8 cellular contexts compared by ENCODE assay signal in genomic region chr6:136921936-136922679, GRCh38. TPM values are rescaled to one million over a fixed set of nuclear protein-coding genes. Genes with fewer than 3 reads are reported as not detected.
DNase-seq lines count a peak whose midpoint lies in the region; ATAC-seq and TF ChIP-seq lines count a peak whose summit lies in the region.

A gene with protein sequence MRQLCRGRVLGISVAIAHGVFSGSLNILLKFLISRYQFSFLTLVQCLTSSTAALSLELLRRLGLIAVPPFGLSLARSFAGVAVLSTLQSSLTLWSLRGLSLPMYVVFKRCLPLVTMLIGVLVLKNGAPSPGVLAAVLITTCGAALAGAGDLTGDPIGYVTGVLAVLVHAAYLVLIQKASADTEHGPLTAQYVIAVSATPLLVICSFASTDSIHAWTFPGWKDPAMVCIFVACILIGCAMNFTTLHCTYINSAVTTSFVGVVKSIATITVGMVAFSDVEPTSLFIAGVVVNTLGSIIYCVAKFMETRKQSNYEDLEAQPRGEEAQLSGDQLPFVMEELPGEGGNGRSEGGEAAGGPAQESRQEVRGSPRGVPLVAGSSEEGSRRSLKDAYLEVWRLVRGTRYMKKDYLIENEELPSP (plus strand): TSS chr6:136922301. CDS start chr6:136922429, 128 bp downstream.

- H3K36me3 ChIP-seq in SK-N-MC (ENCODE audit: insufficient read depth, low read length) (no peaks in the 10 kb centered on the region), transverse colon (no peaks in the 10 kb centered on the region)

- in situ Hi-C loops in ACHN (cut with HindIII; ENCODE audit: low pct_ligation_motif_present, low pct_unique_long_range_greater_than_20kb, low sequenced_read_pairs): no loop called here
- in situ Hi-C loops in transverse colon (cut with MboI; ENCODE audit: low pct_ligation_motif_present in 1 of 4, low pct_unique_long_range_greater_than_20kb in 1 of 4, low sequenced_read_pairs in 3 of 4): no loop called here

- H3K9ac ChIP-seq in SK-N-MC (ENCODE audit: insufficient read length): no peak within 1 kb of the TSS

- 3% methylated on average over 58 of the region's 86 CpGs; no CpG with 5 or more reads in 1 of the 2 donors for WGBS in transverse colon (ENCODE audit: low coverage in 1 of 2), 2 donors

- ATAC-seq in GM18867 (IDR thresholded peaks at IDR 0.05; ENCODE audit: unreplicated experiment): peak; percentile 23

- no peak within 1 kb of the TSS for H3K27ac ChIP-seq in SK-N-MC
- no peak within 1 kb of the TSS for H3K27ac ChIP-seq in dorsolateral prefrontal cortex
- H3K27ac ChIP-seq in transverse colon: no peak within 1 kb of the TSS

- H3K4me1 ChIP-seq in transverse colon: peaks cover 15 to 34% (median 30%) of the 10 kb centered on the region in 4 donors

- H3K27me3 ChIP-seq in dorsolateral prefrontal cortex: peaks cover 8 to 72% (median 48%) of the 10 kb centered on the region in 45 donors
- peaks cover 64% of the 10 kb centered on the region for H3K27me3 ChIP-seq in transverse colon

- TF ChIP-seq EP300 in transverse colon (IDR thresholded peaks at IDR 0.05; ENCODE audit: low read depth): no peak

- no peaks in the 10 kb centered on the region for H3K9me3 ChIP-seq in SK-N-MC (ENCODE audit: low read depth, low read length)
- no peaks in the 10 kb centered on the region for H3K9me3 ChIP-seq in transverse colon

- no peak for TF ChIP-seq POLR2A in transverse colon (IDR thresholded peaks at IDR 0.05)

- intact Hi-C loops in dorsolateral prefrontal cortex (cut with DNase I) (no loop called here), transverse colon (cut with DNase I; ENCODE audit: low total_unique reads) (no loop called here)

- peak; percentile 7 for DNase-seq in ACHN
- DNase-seq in SK-N-MC (ENCODE audit: low read depth, low spot score): no peak
- DNase-seq in dorsolateral prefrontal cortex: no peak
- peak; percentile 27 to 28 for DNase-seq in lung microvascular endothelial cell (ENCODE audit: low read depth in 2 of 2)
- no peak for DNase-seq in transverse colon
- DNase-seq in HK-2 (ENCODE audit: unreplicated experiment): no peak
- DNase-seq in NCI-H2107 treated with DMSO at 0.1 percent for 48 hours (lab: John Stamatoyannopoulos, UW; ENCODE audit: unreplicated experiment): no peak

- H3K4me3 ChIP-seq in SK-N-MC (peak within 1 kb of the TSS; percentile 83), dorsolateral prefrontal cortex (peak within 1 kb of the TSS; percentile 24 to 75 (median 54)), transverse colon (peak within 1 kb of the TSS; percentile 20 to 70 (median 52))

- no peak for TF ChIP-seq CTCF in dorsolateral prefrontal cortex (IDR thresholded peaks at IDR 0.05 in 54 of 56, conservative IDR thresholded peaks at IDR 0.05 in 2 of 56; ENCODE audit: low read depth in 1 of 56, partially characterized antibody in 56 of 56)
- no peak for TF ChIP-seq CTCF in transverse colon (IDR thresholded peaks at IDR 0.05)

RNA-seq across cellular contexts. Expression of the gene that starts here (rescaled TPM):
- total RNA-seq in dorsolateral prefrontal cortex (under 1 TPM in 21 of 120 experiments, not detected in 99; 0.19 to 0.37 (median 0.24) TPM), lung microvascular endothelial cell (not detected in 2 replicates), transverse colon (not detected)

Comparison
In these comparisons a context has a peak if more than half of its experiments do, and no peak if none do; other contexts are left out.
1. Peak in DNase-seq in lung microvascular endothelial cell; RNA of the gene not detected or under 1 TPM.